1 cellular context compared by ENCODE assay signal in genomic region chr21:43911015-43911934, GRCh38.
TF ChIP-seq lines count a peak whose summit lies in the region.

No MANE protein-coding gene starts in this region.

TF ChIP-seq in HepG2, 621 proteins besides CTCF, POLR2A, EP300 and RAD21 (continued from another document and continues in another):
- no peak for TF ChIP-seq DMTF1 (CRISPR knock-in tag; IDR thresholded peaks at IDR 0.05)
- TF ChIP-seq ZNF749 (CRISPR knock-in tag; IDR thresholded peaks at IDR 0.05; ENCODE audit: borderline replicate concordance) = 0 out of 2 replicates have a peak, but pooled peaks have one; percentile 30
- TF ChIP-seq ZBTB14 (CRISPR knock-in tag; IDR thresholded peaks at IDR 0.05) = no peak
- TF ChIP-seq FOSL2 (CRISPR knock-in tag; IDR thresholded peaks at IDR 0.05) = peak; percentile 58
- no peak for TF ChIP-seq SIX4 (CRISPR knock-in tag; IDR thresholded peaks at IDR 0.05)
- no peak for TF ChIP-seq ZNF678 (CRISPR knock-in tag; IDR thresholded peaks at IDR 0.05)
- no peak for TF ChIP-seq ZNF569 (CRISPR knock-in tag; IDR thresholded peaks at IDR 0.05; ENCODE audit: borderline replicate concordance)
- TF ChIP-seq PLSCR1 (CRISPR knock-in tag; IDR thresholded peaks at IDR 0.05; ENCODE audit: borderline replicate concordance) = no peak
- TF ChIP-seq ATRX (CRISPR knock-in tag; IDR thresholded peaks at IDR 0.05; ENCODE audit: borderline replicate concordance) = no peak
- TF ChIP-seq YY1 (IDR thresholded peaks at IDR 0.05; ENCODE audit: insufficient read depth, insufficient replicate concordance, low read depth, low read length) = no peak
- no peak for TF ChIP-seq ZNF484 (CRISPR knock-in tag; IDR thresholded peaks at IDR 0.05; ENCODE audit: borderline replicate concordance, low read depth)
- TF ChIP-seq ZNF672 (CRISPR knock-in tag; IDR thresholded peaks at IDR 0.05) = no peak
- no peak for TF ChIP-seq HMG20B (CRISPR knock-in tag; conservative IDR thresholded peaks at IDR 0.05)
- no peak for TF ChIP-seq ZNF256 (CRISPR knock-in tag; conservative IDR thresholded peaks at IDR 0.05)
- no peak for TF ChIP-seq FOXP1 (IDR thresholded peaks at IDR 0.05)
- TF ChIP-seq FOXP1 (CRISPR knock-in tag; IDR thresholded peaks at IDR 0.05) = peak; percentile 17; the same call in 1 of the 2 replicates
- peak; percentile 79 for TF ChIP-seq PHF21A (CRISPR knock-in tag; IDR thresholded peaks at IDR 0.05)
- no peak for TF ChIP-seq ZNF737 (CRISPR knock-in tag; IDR thresholded peaks at IDR 0.05; ENCODE audit: borderline replicate concordance)
- TF ChIP-seq BCL3 (CRISPR knock-in tag; IDR thresholded peaks at IDR 0.05) = 0 out of 2 replicates have a peak, but pooled peaks have one; percentile 48
- TF ChIP-seq E2F2 (CRISPR knock-in tag; IDR thresholded peaks at IDR 0.05; ENCODE audit: borderline replicate concordance) = no peak
- TF ChIP-seq ZNF674 (CRISPR knock-in tag; IDR thresholded peaks at IDR 0.05; ENCODE audit: low read depth) = no peak
- TF ChIP-seq ZNF234 (CRISPR knock-in tag; conservative IDR thresholded peaks at IDR 0.05) = no peak
- TF ChIP-seq ZNF788 (CRISPR knock-in tag; IDR thresholded peaks at IDR 0.05; ENCODE audit: borderline replicate concordance) = no peak
- no peak for TF ChIP-seq SOX6 (IDR thresholded peaks at IDR 0.05)
- peak; percentile 19; the same call in 1 of the 2 replicates for TF ChIP-seq SOX6 (CRISPR knock-in tag; IDR thresholded peaks at IDR 0.05)
- TF ChIP-seq ATAD3A (CRISPR knock-in tag; IDR thresholded peaks at IDR 0.05) = no peak
- TF ChIP-seq ZNF792 (CRISPR knock-in tag; IDR thresholded peaks at IDR 0.05) = peak; percentile 34; the same call in 1 of the 2 replicates
- no peak; the same call in 1 of the 2 replicates for TF ChIP-seq ZNF790 (CRISPR knock-in tag; IDR thresholded peaks at IDR 0.05; ENCODE audit: borderline replicate concordance)
- TF ChIP-seq MAX (IDR thresholded peaks at IDR 0.05) = 0 out of 2 replicates have a peak, but pooled peaks have one; percentile 34
- TF ChIP-seq ZBTB4 (CRISPR knock-in tag; IDR thresholded peaks at IDR 0.05; ENCODE audit: borderline replicate concordance) = peak; percentile 32; the same call in 1 of the 2 replicates
- TF ChIP-seq ZNF605 (CRISPR knock-in tag; IDR thresholded peaks at IDR 0.05) = peak; percentile 50; the same call in 1 of the 2 replicates
- no peak for TF ChIP-seq ZNF343 (CRISPR knock-in tag; IDR thresholded peaks at IDR 0.05)
- TF ChIP-seq HDAC1 (CRISPR knock-in tag; IDR thresholded peaks at IDR 0.05) = peak; percentile 53; the same call in 1 of the 2 replicates
- peak; percentile 37; the same call in 1 of the 2 replicates for TF ChIP-seq YEATS2 (CRISPR knock-in tag; IDR thresholded peaks at IDR 0.05; ENCODE audit: borderline replicate concordance)
- no peak for TF ChIP-seq MTA3 (CRISPR knock-in tag; IDR thresholded peaks at IDR 0.05)
- no peak for TF ChIP-seq NFIC (IDR thresholded peaks at IDR 0.05; ENCODE audit: low read length)
- no peak for TF ChIP-seq MAFK (conservative IDR thresholded peaks at IDR 0.05 in 1 of 2, IDR thresholded peaks at IDR 0.05 in 1 of 2; ENCODE audit: low read length in 2 of 2)
- TF ChIP-seq ZBTB46 (CRISPR knock-in tag; IDR thresholded peaks at IDR 0.05; ENCODE audit: borderline replicate concordance) = no peak
- TF ChIP-seq THAP8 (CRISPR knock-in tag; IDR thresholded peaks at IDR 0.05; ENCODE audit: borderline replicate concordance) = no peak
- TF ChIP-seq ZNF331 (CRISPR knock-in tag; IDR thresholded peaks at IDR 0.05) = peak; percentile 57; the same call in 1 of the 2 replicates
- no peak for TF ChIP-seq FLYWCH1 (CRISPR knock-in tag; IDR thresholded peaks at IDR 0.05)
- TF ChIP-seq HNRNPUL1 (IDR thresholded peaks at IDR 0.05; ENCODE audit: low read depth, low read length) = no peak
- no peak for TF ChIP-seq KLF6 (CRISPR knock-in tag; IDR thresholded peaks at IDR 0.05)
- peak; percentile 39 for TF ChIP-seq ASH2L (IDR thresholded peaks at IDR 0.05; ENCODE audit: insufficient read length, low read depth, low read length)
- TF ChIP-seq HOXA3 (CRISPR knock-in tag; IDR thresholded peaks at IDR 0.05) = no peak; the same call in 1 of the 2 replicates
- no peak for TF ChIP-seq ZNF75D (CRISPR knock-in tag; IDR thresholded peaks at IDR 0.05; ENCODE audit: borderline replicate concordance)
- no peak for TF ChIP-seq ZNF720 (CRISPR knock-in tag; IDR thresholded peaks at IDR 0.05)
- TF ChIP-seq ZNF574 (CRISPR knock-in tag; IDR thresholded peaks at IDR 0.05) = peak; percentile 21; the same call in 1 of the 2 replicates
- no peak for TF ChIP-seq ZNF460 (CRISPR knock-in tag; IDR thresholded peaks at IDR 0.05; ENCODE audit: borderline replicate concordance)
- no peak for TF ChIP-seq KAT7 (CRISPR knock-in tag; IDR thresholded peaks at IDR 0.05; ENCODE audit: borderline replicate concordance)
- no peak for TF ChIP-seq ZNF607 (CRISPR knock-in tag; IDR thresholded peaks at IDR 0.05; ENCODE audit: borderline replicate concordance)
- peak; percentile 43; the same call in 1 of the 2 replicates for TF ChIP-seq NR2F6 (IDR thresholded peaks at IDR 0.05)
- peak; percentile 73 for TF ChIP-seq NR2F6 (CRISPR knock-in tag; IDR thresholded peaks at IDR 0.05)
- peak; percentile 52; the same call in 1 of the 2 replicates for TF ChIP-seq ZSCAN25 (CRISPR knock-in tag; IDR thresholded peaks at IDR 0.05)
